In genomic region chr10:96832721-96833219, GRCh38 we compare ENCODE assay signal across 8 cellular contexts. TPM values are rescaled to one million over a fixed set of nuclear protein-coding genes. Genes with fewer than 3 reads are reported as not detected.
A peak's percentile ranks its signal among the peaks of the same experiment; 100 is the strongest.
DNase-seq lines count a peak whose midpoint lies in the region; ATAC-seq lines count a peak whose summit lies in the region.

No MANE protein-coding gene starts in this region.

- peak; percentile 70 for DNase-seq in SIG-M5 treated with dmso at 0.1 percent for 504 hours (lab: John Stamatoyannopoulos, UW; ENCODE audit: unreplicated experiment)
- DNase-seq in SIG-M5 (lab: John Stamatoyannopoulos, UW), result no peak
- peak; percentile 20 for DNase-seq in NCI-H2107 treated with DMSO at 0.1 percent for 48 hours (lab: John Stamatoyannopoulos, UW; ENCODE audit: unreplicated experiment)
- DNase-seq in cerebellum (ENCODE audit: low spot score), result peak; percentile 89
- DNase-seq in kidney tubule cell (ENCODE audit: low spot score), result peak; percentile 86
- DNase-seq in stimulated activated CD4-positive, alpha-beta T cell treated with anti-CD3 and anti-CD28 coated beads, Interleukin-15, amount 100 ng/mL, for 48 hours (ENCODE audit: low read depth in 2 of 2), result peak; percentile 72 to 78

- ATAC-seq in HG02884 (IDR thresholded peaks at IDR 0.05; ENCODE audit: unreplicated experiment), result peak; percentile 46
- ATAC-seq in activated CD4-positive, CD25-positive, alpha-beta regulatory T cell treated with anti-CD3 and anti-CD28 coated beads, Interleukin-2, amount 50 U/mL, for 24 hours, result peak; percentile 72

RNA-seq across cellular contexts. Expression of gene LCOR, which starts 0.7 kb away (rescaled TPM):
- 107 TPM for total RNA-seq in cerebellum
